In genomic region chr12:46368684-46369083, GRCh38 we compare ENCODE assay signal across 8 cellular contexts. TPM values are rescaled to one million over a fixed set of nuclear protein-coding genes. Genes with fewer than 3 reads are reported as not detected.
DNase-seq lines count a peak whose midpoint lies in the region; ATAC-seq and TF ChIP-seq lines count a peak whose summit lies in the region.

No MANE protein-coding gene starts in this region.

- H3K27ac ChIP-seq in heart left ventricle, result peak overlapping the region in 9 of 12 donors; percentile 13 to 99 (median 66)
- H3K27ac ChIP-seq in mammary epithelial cell (ENCODE audit: insufficient read depth, low read depth, low read length), result peak overlapping the region; percentile 98
- H3K27ac ChIP-seq in mesodermal cell (ENCODE audit: low read depth, low read length, severe bottlenecking), result peak overlapping the region; percentile 1
- no peak overlapping the region for H3K27ac ChIP-seq in urinary bladder (ENCODE audit: low read depth)

- in situ Hi-C loops in mammary epithelial cell (cut with MboI; ENCODE audit: low sequenced_read_pairs in 2 of 2), result no loop called here

- intact Hi-C loops in heart left ventricle (cut with DNase I) (loop anchor here in 2 of 10 donors (5.0 to 10.0 kb wide), 2 partner anchors 164 to 294 kb away; no protein-coding TSS in a partner anchor), left ventricle myocardium superior (cut with micrococcal nuclease) (loop anchor here (5.0 kb wide), 1 partner anchor 299 kb away; no protein-coding TSS in a partner anchor), mammary epithelial cell (cut with micrococcal nuclease) (no loop called here)

- H3K4me3 ChIP-seq in heart left ventricle, result peak overlapping the region in 11 of 12 donors; percentile 14 to 94 (median 84)
- H3K4me3 ChIP-seq in mammary epithelial cell (replicated peaks in 1 of 3; ENCODE audit: insufficient read depth in 1 of 3, low read depth in 2 of 3, low read length in 3 of 3), result peak overlapping the region; percentile 89 to 95 (median 92)
- H3K4me3 ChIP-seq in mesodermal cell (ENCODE audit: extremely low read depth, insufficient read depth, low read length, poor library complexity, severe bottlenecking), result peak overlapping the region; percentile 79
- peak overlapping the region; percentile 99 for H3K4me3 ChIP-seq in urinary bladder (ENCODE audit: low read depth, low read length)

- H3K4me2 ChIP-seq in mammary epithelial cell (ENCODE audit: insufficient read depth, low read depth, low read length), result peak overlapping the region; percentile 91

- peaks cover 97% of the 10 kb centered on the region for H3K79me2 ChIP-seq in mammary epithelial cell (ENCODE audit: insufficient read depth, low read length)

- TF ChIP-seq POLR2A in heart left ventricle (IDR thresholded peaks at IDR 0.05), result no peak

- 14 to 39% (median 24%) methylated on average over 1 of the region's 1 CpG for WGBS in heart left ventricle, 4 donors
- WGBS in mammary epithelial cell (ENCODE audit: low coverage, missing lambda C conversion rate), result 38% methylated on average over 1 of the region's 1 CpG
- no CpG with 5 or more reads among the region's 1 CpG for WGBS in mesodermal cell (ENCODE audit: insufficient coverage in 2 of 2), 2 experiments
- 23% methylated on average over 1 of the region's 1 CpG for whole genome bisulfite sequencing in urinary bladder

- CTCF ChIA-PET in mammary epithelial cell (lab: Charles Lee; ENCODE audit: low non-redundant PET), result no interaction called here

- ATAC-seq in heart left ventricle, result no peak
- ATAC-seq in left ventricle myocardium superior, result no peak
- no peak for ATAC-seq in GM19328 (IDR thresholded peaks at IDR 0.05; ENCODE audit: unreplicated experiment)
- no peak for ATAC-seq in HG03432 (IDR thresholded peaks at IDR 0.05; ENCODE audit: unreplicated experiment)
- no peak for ATAC-seq in GM19455 (IDR thresholded peaks at IDR 0.05; ENCODE audit: unreplicated experiment)

- no peak overlapping the region for H2AFZ ChIP-seq in mammary epithelial cell (ENCODE audit: low read depth, low read length)

- TF ChIP-seq CTCF in heart left ventricle (IDR thresholded peaks at IDR 0.05) (no peak), mammary epithelial cell (conservative IDR thresholded peaks at IDR 0.05 in 1 of 2, IDR thresholded peaks at IDR 0.05 in 1 of 2; ENCODE audit: extremely low read depth in 1 of 2, insufficient read depth in 1 of 2, low read depth in 1 of 2, low read length in 2 of 2) (no peak)

- peaks cover 49% of the 10 kb centered on the region for H4K20me1 ChIP-seq in mammary epithelial cell (ENCODE audit: insufficient read depth, low read length)

- DNase-seq in heart left ventricle, result no peak
- DNase-seq in left ventricle myocardium superior, result no peak
- DNase-seq in mammary epithelial cell, result no peak

- dilution Hi-C loops in mammary epithelial cell (cut with HindIII; ENCODE audit: low sequenced_read_pairs), result loop anchor here (5.0 to 25.0 kb wide), 4 partner anchors 64 to 644 kb away; no protein-coding TSS in a partner anchor

- BruUV-seq in mammary epithelial cell (replicated peaks; lab: Mats Ljungman, UMichigan), result no TSS peak

- H3K4me1 ChIP-seq in heart left ventricle, result peaks cover 10 to 76% (median 69%) of the 10 kb centered on the region in 12 donors
- H3K4me1 ChIP-seq in mammary epithelial cell (ENCODE audit: insufficient read depth, low read length), result peaks cover 44% of the 10 kb centered on the region
- peaks cover 13% of the 10 kb centered on the region for H3K4me1 ChIP-seq in mesodermal cell (ENCODE audit: control insufficient read depth, insufficient read depth, low read length, poor library complexity, severe bottlenecking)
- H3K4me1 ChIP-seq in urinary bladder (ENCODE audit: insufficient read depth), result no peaks in the 10 kb centered on the region

- H3K27me3 ChIP-seq in heart left ventricle (no peaks in the 10 kb centered on the region), mammary epithelial cell (ENCODE audit: insufficient read depth, low read length) (no peaks in the 10 kb centered on the region)

- H3K9me3 ChIP-seq in heart left ventricle, result no peaks in the 10 kb centered on the region
- no peaks in the 10 kb centered on the region for H3K9me3 ChIP-seq in mammary epithelial cell (replicated peaks; ENCODE audit: insufficient read depth, low read length)
- no peaks in the 10 kb centered on the region for H3K9me3 ChIP-seq in mesodermal cell (ENCODE audit: control insufficient read depth, low read length)

- peaks cover 0 to 75% (median 72%) of the 10 kb centered on the region in 9 donors for H3K36me3 ChIP-seq in heart left ventricle
- peaks cover 68% of the 10 kb centered on the region for H3K36me3 ChIP-seq in mammary epithelial cell (ENCODE audit: insufficient read depth, low read length)
- H3K36me3 ChIP-seq in mesodermal cell (ENCODE audit: control insufficient read depth, insufficient read depth, low read length), result peaks cover 82% of the 10 kb centered on the region
- peaks cover 5% of the 10 kb centered on the region for H3K36me3 ChIP-seq in urinary bladder (ENCODE audit: insufficient read depth)

- peak overlapping the region; percentile 98 for H3K9ac ChIP-seq in mammary epithelial cell (ENCODE audit: insufficient read depth, low read length)

RNA-seq across cellular contexts. Expression of gene SLC38A2, which starts 3.9 kb away (rescaled TPM):
- total RNA-seq in heart left ventricle, result 100 to 1,000 TPM in 7 of 9 donors, 10 to 100 TPM in 2; 82.1 to 373 (median 161) TPM
- 100 to 1,000 TPM in 1 of 2 donors, 10 to 100 TPM in 1; 39.7 to 195 TPM for polyA plus RNA-seq in heart left ventricle
- 165 TPM for total RNA-seq in left ventricle myocardium superior
- total RNA-seq in mammary epithelial cell, result 100 to 1,000 TPM; 774 to 995 TPM
- 153 TPM for polyA plus RNA-seq in mammary epithelial cell
- 348 TPM for polyA minus RNA-seq in mammary epithelial cell
- 343 TPM for polyA plus RNA-seq in mesodermal cell (2013, experiment 1 of 2)
- polyA plus RNA-seq in mesodermal cell (2013, experiment 2 of 2), result 332 TPM
- 471 TPM for total RNA-seq in urinary bladder
- 128 TPM for polyA plus RNA-seq in urinary bladder
